1 cellular context compared by ENCODE assay signal in the genomic region with DNA sequence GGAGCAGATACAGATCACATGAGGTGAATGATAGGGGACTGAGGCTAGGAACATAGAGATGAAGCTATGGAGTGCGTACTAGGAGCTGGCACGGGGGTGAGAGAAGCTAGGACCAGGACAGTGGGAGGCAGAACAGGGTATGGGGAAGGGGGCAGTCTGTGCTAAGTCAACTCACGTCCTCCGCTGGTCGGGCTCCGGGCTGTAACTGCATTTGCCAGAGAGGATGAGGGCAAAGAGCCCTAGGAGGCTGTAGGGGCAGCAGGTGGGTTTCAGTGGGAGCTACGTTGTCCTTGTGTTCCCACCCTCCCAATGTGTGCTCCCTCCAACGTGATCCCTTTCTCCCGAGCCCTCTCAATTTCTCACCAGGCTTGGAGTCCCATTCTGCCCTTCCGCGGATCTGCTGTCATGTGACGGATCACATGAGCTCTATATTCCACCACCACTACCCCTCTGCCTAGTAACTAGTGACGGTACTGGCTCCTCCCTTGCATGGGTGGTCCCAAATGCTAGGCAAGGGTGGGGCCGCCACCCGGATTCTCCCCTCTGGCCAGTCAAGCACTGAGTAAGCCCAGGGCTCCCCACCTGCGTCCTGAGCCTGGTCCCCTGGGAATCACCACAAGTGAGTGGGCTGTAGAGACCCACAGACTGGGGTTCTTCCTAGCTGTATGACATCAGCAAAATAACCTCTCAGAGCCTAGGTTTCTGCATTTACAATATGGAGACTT.
TF ChIP-seq lines count a peak whose summit lies in the region.

A gene (minus strand): TSS at position 402 of the 725 bp plus-strand sequence. CDS start 22 bp downstream, at position 380.

TF ChIP-seq in K562, 482 proteins besides CTCF, POLR2A, EP300 and RAD21 (continued from another document):
- peak in 1 of 2 experiments; percentile 57; a peak in 1 of 4 replicates for TF ChIP-seq TBL1XR1 (IDR thresholded peaks at IDR 0.05; ENCODE audit: low read length in 2 of 2)
- TF ChIP-seq, protein P1, sequence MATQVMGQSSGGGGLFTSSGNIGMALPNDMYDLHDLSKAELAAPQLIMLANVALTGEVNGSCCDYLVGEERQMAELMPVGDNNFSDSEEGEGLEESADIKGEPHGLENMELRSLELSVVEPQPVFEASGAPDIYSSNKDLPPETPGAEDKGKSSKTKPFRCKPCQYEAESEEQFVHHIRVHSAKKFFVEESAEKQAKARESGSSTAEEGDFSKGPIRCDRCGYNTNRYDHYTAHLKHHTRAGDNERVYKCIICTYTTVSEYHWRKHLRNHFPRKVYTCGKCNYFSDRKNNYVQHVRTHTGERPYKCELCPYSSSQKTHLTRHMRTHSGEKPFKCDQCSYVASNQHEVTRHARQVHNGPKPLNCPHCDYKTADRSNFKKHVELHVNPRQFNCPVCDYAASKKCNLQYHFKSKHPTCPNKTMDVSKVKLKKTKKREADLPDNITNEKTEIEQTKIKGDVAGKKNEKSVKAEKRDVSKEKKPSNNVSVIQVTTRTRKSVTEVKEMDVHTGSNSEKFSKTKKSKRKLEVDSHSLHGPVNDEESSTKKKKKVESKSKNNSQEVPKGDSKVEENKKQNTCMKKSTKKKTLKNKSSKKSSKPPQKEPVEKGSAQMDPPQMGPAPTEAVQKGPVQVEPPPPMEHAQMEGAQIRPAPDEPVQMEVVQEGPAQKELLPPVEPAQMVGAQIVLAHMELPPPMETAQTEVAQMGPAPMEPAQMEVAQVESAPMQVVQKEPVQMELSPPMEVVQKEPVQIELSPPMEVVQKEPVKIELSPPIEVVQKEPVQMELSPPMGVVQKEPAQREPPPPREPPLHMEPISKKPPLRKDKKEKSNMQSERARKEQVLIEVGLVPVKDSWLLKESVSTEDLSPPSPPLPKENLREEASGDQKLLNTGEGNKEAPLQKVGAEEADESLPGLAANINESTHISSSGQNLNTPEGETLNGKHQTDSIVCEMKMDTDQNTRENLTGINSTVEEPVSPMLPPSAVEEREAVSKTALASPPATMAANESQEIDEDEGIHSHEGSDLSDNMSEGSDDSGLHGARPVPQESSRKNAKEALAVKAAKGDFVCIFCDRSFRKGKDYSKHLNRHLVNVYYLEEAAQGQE (CRISPR knock-in tag; IDR thresholded peaks at IDR 0.05; ENCODE audit: low read depth): no peak
- peak in 1 of 3 experiments; percentile 47 for TF ChIP-seq YY1 (IDR thresholded peaks at IDR 0.05; ENCODE audit: borderline replicate concordance in 1 of 3, control insufficient read depth in 1 of 3, extremely low read depth in 1 of 3, insufficient read depth in 3 of 3, insufficient read length in 1 of 3, insufficient replicate concordance in 2 of 3, low read depth in 1 of 3, low read length in 2 of 3)
- TF ChIP-seq, protein P2, sequence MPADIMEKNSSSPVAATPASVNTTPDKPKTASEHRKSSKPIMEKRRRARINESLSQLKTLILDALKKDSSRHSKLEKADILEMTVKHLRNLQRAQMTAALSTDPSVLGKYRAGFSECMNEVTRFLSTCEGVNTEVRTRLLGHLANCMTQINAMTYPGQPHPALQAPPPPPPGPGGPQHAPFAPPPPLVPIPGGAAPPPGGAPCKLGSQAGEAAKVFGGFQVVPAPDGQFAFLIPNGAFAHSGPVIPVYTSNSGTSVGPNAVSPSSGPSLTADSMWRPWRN (IDR thresholded peaks at IDR 0.05; ENCODE audit: low read depth): peak; percentile 58; the same call in 1 of the 2 replicates
- TF ChIP-seq RAD51 (IDR thresholded peaks at IDR 0.05; ENCODE audit: borderline replicate concordance, low read depth): peak; percentile 99
- TF ChIP-seq TCF7L2 (IDR thresholded peaks at IDR 0.05; ENCODE audit: low read depth, low read length): no peak
- TF ChIP-seq FOS (IDR thresholded peaks at IDR 0.05; ENCODE audit: extremely low read depth, insufficient read length): peak; percentile 88
- TF ChIP-seq SP1 (CRISPR knock-in tag; IDR thresholded peaks at IDR 0.05): peak; percentile 89
- TF ChIP-seq, protein P3, sequence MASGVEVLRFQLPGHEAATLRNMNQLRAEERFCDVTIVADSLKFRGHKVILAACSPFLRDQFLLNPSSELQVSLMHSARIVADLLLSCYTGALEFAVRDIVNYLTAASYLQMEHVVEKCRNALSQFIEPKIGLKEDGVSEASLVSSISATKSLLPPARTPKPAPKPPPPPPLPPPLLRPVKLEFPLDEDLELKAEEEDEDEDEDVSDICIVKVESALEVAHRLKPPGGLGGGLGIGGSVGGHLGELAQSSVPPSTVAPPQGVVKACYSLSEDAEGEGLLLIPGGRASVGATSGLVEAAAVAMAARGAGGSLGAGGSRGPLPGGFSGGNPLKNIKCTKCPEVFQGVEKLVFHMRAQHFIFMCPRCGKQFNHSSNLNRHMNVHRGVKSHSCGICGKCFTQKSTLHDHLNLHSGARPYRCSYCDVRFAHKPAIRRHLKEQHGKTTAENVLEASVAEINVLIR (CRISPR knock-in tag; IDR thresholded peaks at IDR 0.05): peak; percentile 87
- TF ChIP-seq C11orf30 (IDR thresholded peaks at IDR 0.05; ENCODE audit: low read depth): peak; percentile 97
- TF ChIP-seq, protein P4, sequence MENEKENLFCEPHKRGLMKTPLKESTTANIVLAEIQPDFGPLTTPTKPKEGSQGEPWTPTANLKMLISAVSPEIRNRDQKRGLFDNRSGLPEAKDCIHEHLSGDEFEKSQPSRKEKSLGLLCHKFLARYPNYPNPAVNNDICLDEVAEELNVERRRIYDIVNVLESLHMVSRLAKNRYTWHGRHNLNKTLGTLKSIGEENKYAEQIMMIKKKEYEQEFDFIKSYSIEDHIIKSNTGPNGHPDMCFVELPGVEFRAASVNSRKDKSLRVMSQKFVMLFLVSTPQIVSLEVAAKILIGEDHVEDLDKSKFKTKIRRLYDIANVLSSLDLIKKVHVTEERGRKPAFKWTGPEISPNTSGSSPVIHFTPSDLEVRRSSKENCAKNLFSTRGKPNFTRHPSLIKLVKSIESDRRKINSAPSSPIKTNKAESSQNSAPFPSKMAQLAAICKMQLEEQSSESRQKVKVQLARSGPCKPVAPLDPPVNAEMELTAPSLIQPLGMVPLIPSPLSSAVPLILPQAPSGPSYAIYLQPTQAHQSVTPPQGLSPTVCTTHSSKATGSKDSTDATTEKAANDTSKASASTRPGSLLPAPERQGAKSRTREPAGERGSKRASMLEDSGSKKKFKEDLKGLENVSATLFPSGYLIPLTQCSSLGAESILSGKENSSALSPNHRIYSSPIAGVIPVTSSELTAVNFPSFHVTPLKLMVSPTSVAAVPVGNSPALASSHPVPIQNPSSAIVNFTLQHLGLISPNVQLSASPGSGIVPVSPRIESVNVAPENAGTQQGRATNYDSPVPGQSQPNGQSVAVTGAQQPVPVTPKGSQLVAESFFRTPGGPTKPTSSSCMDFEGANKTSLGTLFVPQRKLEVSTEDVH (IDR thresholded peaks at IDR 0.05; ENCODE audit: low read depth, partially characterized antibody): peak; percentile 61
- peak in 1 of 2 experiments; percentile 70; a peak in 1 of 4 replicates for TF ChIP-seq RCOR1 (IDR thresholded peaks at IDR 0.05; ENCODE audit: borderline replicate concordance in 1 of 2, low read depth in 2 of 2, low read length in 2 of 2)
- TF ChIP-seq CBFB (CRISPR knock-in tag; IDR thresholded peaks at IDR 0.05): 0 out of 2 replicates have a peak, but pooled peaks have one; percentile 4
- peak; percentile 64 for TF ChIP-seq TBP (optimal IDR thresholded peaks at IDR 0.05; ENCODE audit: low read depth, low read length)
- TF ChIP-seq SIN3A (IDR thresholded peaks at IDR 0.05; ENCODE audit: borderline replicate concordance in 2 of 2, control insufficient read depth in 1 of 2, low read depth in 2 of 2, low read length in 2 of 2): peak; percentile 40 to 95; a peak in 2 of 4 replicates
- TF ChIP-seq KDM5B (IDR thresholded peaks at IDR 0.05; ENCODE audit: insufficient replicate concordance, low read depth, low read length): peak; percentile 53
- no peak for TF ChIP-seq MCM3 (IDR thresholded peaks at IDR 0.05)
- TF ChIP-seq, protein P5, sequence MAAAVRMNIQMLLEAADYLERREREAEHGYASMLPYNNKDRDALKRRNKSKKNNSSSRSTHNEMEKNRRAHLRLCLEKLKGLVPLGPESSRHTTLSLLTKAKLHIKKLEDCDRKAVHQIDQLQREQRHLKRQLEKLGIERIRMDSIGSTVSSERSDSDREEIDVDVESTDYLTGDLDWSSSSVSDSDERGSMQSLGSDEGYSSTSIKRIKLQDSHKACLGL (CRISPR knock-in tag; IDR thresholded peaks at IDR 0.05; ENCODE audit: borderline replicate concordance, poor library complexity, severe bottlenecking): no peak
- peak; percentile 9; the same call in 1 of the 2 replicates for TF ChIP-seq NR2C1 (IDR thresholded peaks at IDR 0.05)
- TF ChIP-seq NR2C1 (tag; IDR thresholded peaks at IDR 0.05): no peak
- no peak for TF ChIP-seq STAT5A (IDR thresholded peaks at IDR 0.05; ENCODE audit: borderline replicate concordance, low read length)
- peak; percentile 99 for TF ChIP-seq CREM (IDR thresholded peaks at IDR 0.05; ENCODE audit: low read depth)
- peak; percentile 38 for TF ChIP-seq MYC (IDR thresholded peaks at IDR 0.05; ENCODE audit: low read depth, low read length)
- no peak for TF ChIP-seq MYC (CRISPR knock-in tag; IDR thresholded peaks at IDR 0.05; ENCODE audit: borderline replicate concordance, low read depth)
- 0 out of 2 replicates have a peak, but pooled peaks have one; percentile 2 for TF ChIP-seq ELF4 (CRISPR knock-in tag; IDR thresholded peaks at IDR 0.05)
- peak; percentile 71; the same call in 1 of the 2 replicates for TF ChIP-seq ELF2 (CRISPR knock-in tag; IDR thresholded peaks at IDR 0.05)
